In the genomic region with DNA sequence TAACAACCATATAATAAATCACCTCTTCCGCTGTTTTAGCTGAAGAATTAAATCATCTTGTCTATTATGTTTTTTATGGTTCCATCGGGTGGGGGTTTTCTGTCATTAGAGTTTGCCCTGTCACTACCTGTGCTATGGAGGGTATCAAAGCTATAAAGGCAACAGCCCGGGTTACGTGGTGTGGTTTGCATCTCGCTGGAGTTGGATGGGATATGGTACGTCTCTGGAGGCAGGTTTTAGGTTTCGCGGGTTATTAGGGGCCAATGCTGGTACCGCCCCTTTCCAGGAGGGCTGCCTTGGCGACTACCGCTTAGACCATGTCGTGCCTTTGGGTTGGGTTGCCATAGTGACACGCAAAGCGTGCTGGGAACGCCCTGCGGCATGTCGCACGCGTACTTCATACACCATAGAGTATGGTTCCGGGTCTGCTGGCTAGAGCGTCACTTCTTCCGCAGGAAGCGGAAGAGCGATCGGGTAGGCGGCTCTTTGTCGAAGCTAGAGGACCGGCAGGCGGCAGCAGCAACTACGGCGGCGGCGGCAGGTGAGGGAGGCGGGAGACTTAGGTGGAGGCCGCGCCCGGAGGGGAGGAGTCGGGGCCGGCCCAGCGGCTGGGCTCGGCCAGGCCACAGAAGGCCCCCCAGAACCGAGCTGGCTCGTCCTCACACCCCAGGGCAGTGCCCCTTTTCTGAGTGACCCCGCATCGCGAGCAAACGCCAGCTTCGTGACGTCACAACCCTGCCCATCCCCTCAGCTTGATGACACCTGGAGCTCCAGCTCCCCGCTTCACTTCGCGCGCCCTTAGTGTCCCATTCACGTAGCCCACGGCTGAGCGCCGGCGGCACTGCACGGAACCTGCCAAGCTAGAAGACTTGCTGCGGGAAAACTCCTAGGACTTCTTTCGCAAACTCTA, we compare ENCODE assay signal across 1 cellular context.
TF ChIP-seq lines count a peak whose summit lies in the region.

A gene with protein sequence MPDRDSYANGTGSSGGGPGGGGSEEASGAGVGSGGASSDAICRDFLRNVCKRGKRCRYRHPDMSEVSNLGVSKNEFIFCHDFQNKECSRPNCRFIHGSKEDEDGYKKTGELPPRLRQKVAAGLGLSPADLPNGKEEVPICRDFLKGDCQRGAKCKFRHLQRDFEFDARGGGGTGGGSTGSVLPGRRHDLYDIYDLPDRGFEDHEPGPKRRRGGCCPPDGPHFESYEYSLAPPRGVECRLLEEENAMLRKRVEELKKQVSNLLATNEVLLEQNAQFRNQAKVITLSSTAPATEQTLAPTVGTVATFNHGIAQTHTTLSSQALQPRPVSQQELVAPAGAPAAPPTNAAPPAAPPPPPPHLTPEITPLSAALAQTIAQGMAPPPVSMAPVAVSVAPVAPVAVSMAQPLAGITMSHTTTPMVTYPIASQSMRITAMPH (plus strand): TSS at position 489 of the 910 bp plus-strand sequence. CDS start 2,297 bp downstream, outside the sequence.

TF ChIP-seq in WTC11, 78 proteins besides CTCF, POLR2A, EP300 and RAD21 (continued from another document and continues in another):
- TF ChIP-seq, protein P1, sequence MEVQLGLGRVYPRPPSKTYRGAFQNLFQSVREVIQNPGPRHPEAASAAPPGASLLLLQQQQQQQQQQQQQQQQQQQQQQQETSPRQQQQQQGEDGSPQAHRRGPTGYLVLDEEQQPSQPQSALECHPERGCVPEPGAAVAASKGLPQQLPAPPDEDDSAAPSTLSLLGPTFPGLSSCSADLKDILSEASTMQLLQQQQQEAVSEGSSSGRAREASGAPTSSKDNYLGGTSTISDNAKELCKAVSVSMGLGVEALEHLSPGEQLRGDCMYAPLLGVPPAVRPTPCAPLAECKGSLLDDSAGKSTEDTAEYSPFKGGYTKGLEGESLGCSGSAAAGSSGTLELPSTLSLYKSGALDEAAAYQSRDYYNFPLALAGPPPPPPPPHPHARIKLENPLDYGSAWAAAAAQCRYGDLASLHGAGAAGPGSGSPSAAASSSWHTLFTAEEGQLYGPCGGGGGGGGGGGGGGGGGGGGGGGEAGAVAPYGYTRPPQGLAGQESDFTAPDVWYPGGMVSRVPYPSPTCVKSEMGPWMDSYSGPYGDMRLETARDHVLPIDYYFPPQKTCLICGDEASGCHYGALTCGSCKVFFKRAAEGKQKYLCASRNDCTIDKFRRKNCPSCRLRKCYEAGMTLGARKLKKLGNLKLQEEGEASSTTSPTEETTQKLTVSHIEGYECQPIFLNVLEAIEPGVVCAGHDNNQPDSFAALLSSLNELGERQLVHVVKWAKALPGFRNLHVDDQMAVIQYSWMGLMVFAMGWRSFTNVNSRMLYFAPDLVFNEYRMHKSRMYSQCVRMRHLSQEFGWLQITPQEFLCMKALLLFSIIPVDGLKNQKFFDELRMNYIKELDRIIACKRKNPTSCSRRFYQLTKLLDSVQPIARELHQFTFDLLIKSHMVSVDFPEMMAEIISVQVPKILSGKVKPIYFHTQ (CRISPR knock-in tag; IDR thresholded peaks at IDR 0.05), result peak; percentile 100
- TF ChIP-seq GABPB1 (CRISPR knock-in tag; IDR thresholded peaks at IDR 0.05) (peak; percentile 83), ETV6 (CRISPR knock-in tag; IDR thresholded peaks at IDR 0.05) (peak; percentile 99), ELF4 (CRISPR knock-in tag; IDR thresholded peaks at IDR 0.05; ENCODE audit: low read depth) (no peak), CREM (CRISPR knock-in tag; IDR thresholded peaks at IDR 0.05) (peak; percentile 88), MYBL2 (CRISPR knock-in tag; IDR thresholded peaks at IDR 0.05) (peak; percentile 64; the same call in 1 of the 2 replicates), NR2C2 (CRISPR knock-in tag; IDR thresholded peaks at IDR 0.05) (peak; percentile 86), ZBTB21 (CRISPR knock-in tag; IDR thresholded peaks at IDR 0.05; ENCODE audit: borderline replicate concordance) (peak; percentile 86), OVOL2 (CRISPR knock-in tag; IDR thresholded peaks at IDR 0.05; ENCODE audit: borderline replicate concordance) (no peak), JAZF1 (CRISPR knock-in tag; IDR thresholded peaks at IDR 0.05) (no peak), SMAD4 (CRISPR knock-in tag; IDR thresholded peaks at IDR 0.05) (0 out of 2 replicates have a peak, but pooled peaks have one; percentile 36), CREB1 (CRISPR knock-in tag; IDR thresholded peaks at IDR 0.05) (peak; percentile 95), SOX15 (CRISPR knock-in tag; IDR thresholded peaks at IDR 0.05) (no peak), ZNF671 (CRISPR knock-in tag; IDR thresholded peaks at IDR 0.05) (peak; percentile 100), GRHL2 (CRISPR knock-in tag; IDR thresholded peaks at IDR 0.05; ENCODE audit: insufficient replicate concordance, severe bottlenecking) (no peak)
- TF ChIP-seq, protein P2, sequence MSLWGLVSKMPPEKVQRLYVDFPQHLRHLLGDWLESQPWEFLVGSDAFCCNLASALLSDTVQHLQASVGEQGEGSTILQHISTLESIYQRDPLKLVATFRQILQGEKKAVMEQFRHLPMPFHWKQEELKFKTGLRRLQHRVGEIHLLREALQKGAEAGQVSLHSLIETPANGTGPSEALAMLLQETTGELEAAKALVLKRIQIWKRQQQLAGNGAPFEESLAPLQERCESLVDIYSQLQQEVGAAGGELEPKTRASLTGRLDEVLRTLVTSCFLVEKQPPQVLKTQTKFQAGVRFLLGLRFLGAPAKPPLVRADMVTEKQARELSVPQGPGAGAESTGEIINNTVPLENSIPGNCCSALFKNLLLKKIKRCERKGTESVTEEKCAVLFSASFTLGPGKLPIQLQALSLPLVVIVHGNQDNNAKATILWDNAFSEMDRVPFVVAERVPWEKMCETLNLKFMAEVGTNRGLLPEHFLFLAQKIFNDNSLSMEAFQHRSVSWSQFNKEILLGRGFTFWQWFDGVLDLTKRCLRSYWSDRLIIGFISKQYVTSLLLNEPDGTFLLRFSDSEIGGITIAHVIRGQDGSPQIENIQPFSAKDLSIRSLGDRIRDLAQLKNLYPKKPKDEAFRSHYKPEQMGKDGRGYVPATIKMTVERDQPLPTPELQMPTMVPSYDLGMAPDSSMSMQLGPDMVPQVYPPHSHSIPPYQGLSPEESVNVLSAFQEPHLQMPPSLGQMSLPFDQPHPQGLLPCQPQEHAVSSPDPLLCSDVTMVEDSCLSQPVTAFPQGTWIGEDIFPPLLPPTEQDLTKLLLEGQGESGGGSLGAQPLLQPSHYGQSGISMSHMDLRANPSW (CRISPR knock-in tag; conservative IDR thresholded peaks at IDR 0.05; ENCODE audit: low read depth), result no peak
- TF ChIP-seq, protein P3, sequence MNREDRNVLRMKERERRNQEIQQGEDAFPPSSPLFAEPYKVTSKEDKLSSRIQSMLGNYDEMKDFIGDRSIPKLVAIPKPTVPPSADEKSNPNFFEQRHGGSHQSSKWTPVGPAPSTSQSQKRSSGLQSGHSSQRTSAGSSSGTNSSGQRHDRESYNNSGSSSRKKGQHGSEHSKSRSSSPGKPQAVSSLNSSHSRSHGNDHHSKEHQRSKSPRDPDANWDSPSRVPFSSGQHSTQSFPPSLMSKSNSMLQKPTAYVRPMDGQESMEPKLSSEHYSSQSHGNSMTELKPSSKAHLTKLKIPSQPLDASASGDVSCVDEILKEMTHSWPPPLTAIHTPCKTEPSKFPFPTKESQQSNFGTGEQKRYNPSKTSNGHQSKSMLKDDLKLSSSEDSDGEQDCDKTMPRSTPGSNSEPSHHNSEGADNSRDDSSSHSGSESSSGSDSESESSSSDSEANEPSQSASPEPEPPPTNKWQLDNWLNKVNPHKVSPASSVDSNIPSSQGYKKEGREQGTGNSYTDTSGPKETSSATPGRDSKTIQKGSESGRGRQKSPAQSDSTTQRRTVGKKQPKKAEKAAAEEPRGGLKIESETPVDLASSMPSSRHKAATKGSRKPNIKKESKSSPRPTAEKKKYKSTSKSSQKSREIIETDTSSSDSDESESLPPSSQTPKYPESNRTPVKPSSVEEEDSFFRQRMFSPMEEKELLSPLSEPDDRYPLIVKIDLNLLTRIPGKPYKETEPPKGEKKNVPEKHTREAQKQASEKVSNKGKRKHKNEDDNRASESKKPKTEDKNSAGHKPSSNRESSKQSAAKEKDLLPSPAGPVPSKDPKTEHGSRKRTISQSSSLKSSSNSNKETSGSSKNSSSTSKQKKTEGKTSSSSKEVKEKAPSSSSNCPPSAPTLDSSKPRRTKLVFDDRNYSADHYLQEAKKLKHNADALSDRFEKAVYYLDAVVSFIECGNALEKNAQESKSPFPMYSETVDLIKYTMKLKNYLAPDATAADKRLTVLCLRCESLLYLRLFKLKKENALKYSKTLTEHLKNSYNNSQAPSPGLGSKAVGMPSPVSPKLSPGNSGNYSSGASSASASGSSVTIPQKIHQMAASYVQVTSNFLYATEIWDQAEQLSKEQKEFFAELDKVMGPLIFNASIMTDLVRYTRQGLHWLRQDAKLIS (CRISPR knock-in tag; IDR thresholded peaks at IDR 0.05; ENCODE audit: borderline replicate concordance), result peak; percentile 99
- TF ChIP-seq, protein P4, sequence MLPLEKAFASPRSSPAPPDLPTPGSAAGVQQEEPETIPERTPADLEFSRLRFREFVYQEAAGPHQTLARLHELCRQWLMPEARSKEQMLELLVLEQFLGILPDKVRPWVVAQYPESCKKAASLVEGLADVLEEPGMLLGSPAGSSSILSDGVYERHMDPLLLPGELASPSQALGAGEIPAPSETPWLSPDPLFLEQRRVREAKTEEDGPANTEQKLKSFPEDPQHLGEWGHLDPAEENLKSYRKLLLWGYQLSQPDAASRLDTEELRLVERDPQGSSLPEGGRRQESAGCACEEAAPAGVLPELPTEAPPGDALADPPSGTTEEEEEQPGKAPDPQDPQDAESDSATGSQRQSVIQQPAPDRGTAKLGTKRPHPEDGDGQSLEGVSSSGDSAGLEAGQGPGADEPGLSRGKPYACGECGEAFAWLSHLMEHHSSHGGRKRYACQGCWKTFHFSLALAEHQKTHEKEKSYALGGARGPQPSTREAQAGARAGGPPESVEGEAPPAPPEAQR (CRISPR knock-in tag; IDR thresholded peaks at IDR 0.05), result no peak; the same call in 1 of the 2 replicates
- TF ChIP-seq, protein P5, sequence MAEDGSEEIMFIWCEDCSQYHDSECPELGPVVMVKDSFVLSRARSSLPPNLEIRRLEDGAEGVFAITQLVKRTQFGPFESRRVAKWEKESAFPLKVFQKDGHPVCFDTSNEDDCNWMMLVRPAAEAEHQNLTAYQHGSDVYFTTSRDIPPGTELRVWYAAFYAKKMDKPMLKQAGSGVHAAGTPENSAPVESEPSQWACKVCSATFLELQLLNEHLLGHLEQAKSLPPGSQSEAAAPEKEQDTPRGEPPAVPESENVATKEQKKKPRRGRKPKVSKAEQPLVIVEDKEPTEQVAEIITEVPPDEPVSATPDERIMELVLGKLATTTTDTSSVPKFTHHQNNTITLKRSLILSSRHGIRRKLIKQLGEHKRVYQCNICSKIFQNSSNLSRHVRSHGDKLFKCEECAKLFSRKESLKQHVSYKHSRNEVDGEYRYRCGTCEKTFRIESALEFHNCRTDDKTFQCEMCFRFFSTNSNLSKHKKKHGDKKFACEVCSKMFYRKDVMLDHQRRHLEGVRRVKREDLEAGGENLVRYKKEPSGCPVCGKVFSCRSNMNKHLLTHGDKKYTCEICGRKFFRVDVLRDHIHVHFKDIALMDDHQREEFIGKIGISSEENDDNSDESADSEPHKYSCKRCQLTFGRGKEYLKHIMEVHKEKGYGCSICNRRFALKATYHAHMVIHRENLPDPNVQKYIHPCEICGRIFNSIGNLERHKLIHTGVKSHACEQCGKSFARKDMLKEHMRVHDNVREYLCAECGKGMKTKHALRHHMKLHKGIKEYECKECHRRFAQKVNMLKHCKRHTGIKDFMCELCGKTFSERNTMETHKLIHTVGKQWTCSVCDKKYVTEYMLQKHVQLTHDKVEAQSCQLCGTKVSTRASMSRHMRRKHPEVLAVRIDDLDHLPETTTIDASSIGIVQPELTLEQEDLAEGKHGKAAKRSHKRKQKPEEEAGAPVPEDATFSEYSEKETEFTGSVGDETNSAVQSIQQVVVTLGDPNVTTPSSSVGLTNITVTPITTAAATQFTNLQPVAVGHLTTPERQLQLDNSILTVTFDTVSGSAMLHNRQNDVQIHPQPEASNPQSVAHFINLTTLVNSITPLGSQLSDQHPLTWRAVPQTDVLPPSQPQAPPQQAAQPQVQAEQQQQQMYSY (CRISPR knock-in tag; IDR thresholded peaks at IDR 0.05), result no peak
- TF ChIP-seq, protein P6, sequence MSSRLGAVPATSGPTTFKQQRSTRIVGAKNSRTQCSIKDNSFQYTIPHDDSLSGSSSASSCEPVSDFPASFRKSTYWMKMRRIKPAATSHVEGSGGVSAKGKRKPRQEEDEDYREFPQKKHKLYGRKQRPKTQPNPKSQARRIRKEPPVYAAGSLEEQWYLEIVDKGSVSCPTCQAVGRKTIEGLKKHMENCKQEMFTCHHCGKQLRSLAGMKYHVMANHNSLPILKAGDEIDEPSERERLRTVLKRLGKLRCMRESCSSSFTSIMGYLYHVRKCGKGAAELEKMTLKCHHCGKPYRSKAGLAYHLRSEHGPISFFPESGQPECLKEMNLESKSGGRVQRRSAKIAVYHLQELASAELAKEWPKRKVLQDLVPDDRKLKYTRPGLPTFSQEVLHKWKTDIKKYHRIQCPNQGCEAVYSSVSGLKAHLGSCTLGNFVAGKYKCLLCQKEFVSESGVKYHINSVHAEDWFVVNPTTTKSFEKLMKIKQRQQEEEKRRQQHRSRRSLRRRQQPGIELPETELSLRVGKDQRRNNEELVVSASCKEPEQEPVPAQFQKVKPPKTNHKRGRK (CRISPR knock-in tag; IDR thresholded peaks at IDR 0.05; ENCODE audit: borderline replicate concordance), result no peak
- TF ChIP-seq, protein P7, sequence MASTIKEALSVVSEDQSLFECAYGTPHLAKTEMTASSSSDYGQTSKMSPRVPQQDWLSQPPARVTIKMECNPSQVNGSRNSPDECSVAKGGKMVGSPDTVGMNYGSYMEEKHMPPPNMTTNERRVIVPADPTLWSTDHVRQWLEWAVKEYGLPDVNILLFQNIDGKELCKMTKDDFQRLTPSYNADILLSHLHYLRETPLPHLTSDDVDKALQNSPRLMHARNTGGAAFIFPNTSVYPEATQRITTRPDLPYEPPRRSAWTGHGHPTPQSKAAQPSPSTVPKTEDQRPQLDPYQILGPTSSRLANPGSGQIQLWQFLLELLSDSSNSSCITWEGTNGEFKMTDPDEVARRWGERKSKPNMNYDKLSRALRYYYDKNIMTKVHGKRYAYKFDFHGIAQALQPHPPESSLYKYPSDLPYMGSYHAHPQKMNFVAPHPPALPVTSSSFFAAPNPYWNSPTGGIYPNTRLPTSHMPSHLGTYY (CRISPR knock-in tag; IDR thresholded peaks at IDR 0.05), result peak; percentile 100
- TF ChIP-seq, protein P8, sequence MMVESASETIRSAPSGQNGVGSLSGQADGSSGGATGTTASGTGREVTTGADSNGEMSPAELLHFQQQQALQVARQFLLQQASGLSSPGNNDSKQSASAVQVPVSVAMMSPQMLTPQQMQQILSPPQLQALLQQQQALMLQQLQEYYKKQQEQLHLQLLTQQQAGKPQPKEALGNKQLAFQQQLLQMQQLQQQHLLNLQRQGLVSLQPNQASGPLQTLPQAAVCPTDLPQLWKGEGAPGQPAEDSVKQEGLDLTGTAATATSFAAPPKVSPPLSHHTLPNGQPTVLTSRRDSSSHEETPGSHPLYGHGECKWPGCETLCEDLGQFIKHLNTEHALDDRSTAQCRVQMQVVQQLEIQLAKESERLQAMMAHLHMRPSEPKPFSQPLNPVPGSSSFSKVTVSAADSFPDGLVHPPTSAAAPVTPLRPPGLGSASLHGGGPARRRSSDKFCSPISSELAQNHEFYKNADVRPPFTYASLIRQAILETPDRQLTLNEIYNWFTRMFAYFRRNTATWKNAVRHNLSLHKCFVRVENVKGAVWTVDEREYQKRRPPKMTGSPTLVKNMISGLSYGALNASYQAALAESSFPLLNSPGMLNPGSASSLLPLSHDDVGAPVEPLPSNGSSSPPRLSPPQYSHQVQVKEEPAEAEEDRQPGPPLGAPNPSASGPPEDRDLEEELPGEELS (CRISPR knock-in tag; IDR thresholded peaks at IDR 0.05), result no peak
- TF ChIP-seq, protein P9, sequence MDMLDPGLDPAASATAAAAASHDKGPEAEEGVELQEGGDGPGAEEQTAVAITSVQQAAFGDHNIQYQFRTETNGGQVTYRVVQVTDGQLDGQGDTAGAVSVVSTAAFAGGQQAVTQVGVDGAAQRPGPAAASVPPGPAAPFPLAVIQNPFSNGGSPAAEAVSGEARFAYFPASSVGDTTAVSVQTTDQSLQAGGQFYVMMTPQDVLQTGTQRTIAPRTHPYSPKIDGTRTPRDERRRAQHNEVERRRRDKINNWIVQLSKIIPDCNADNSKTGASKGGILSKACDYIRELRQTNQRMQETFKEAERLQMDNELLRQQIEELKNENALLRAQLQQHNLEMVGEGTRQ (CRISPR knock-in tag; IDR thresholded peaks at IDR 0.05), result peak; percentile 58; the same call in 1 of the 2 replicates
